9 cellular contexts compared by ENCODE assay signal in genomic region chr6:80132942-80133517, GRCh38. TPM values are rescaled to one million over a fixed set of nuclear protein-coding genes. Genes with fewer than 3 reads are reported as not detected.
A peak's percentile ranks its signal among the peaks of the same experiment; 100 is the strongest.
DNase-seq lines count a peak whose midpoint lies in the region; ATAC-seq and TF ChIP-seq lines count a peak whose summit lies in the region.
"Had no signal": no experiment of that assay in that cellular context is flagged by ENCODE, and none has a peak within 500 bp of the region (broad histone marks: within the 10 kb centered on the region; RNA-seq: fewer than 3 reads in every experiment).

No MANE protein-coding gene starts in this region.

- H4K20me1 ChIP-seq in Karpas-422 (ENCODE audit: insufficient read depth, low read depth, low read length) = no peaks in the 10 kb centered on the region

- no peak overlapping the region for H3K27ac ChIP-seq in Karpas-422 (ENCODE audit: low read length)
- H3K27ac ChIP-seq in Peyer's patch = no peak overlapping the region
- H3K27ac ChIP-seq in caudate nucleus (ENCODE audit: low read depth, low read length) = no peak overlapping the region

- no peak overlapping the region for H3K4me3 ChIP-seq in Karpas-422 (ENCODE audit: low read length)
- H3K4me3 ChIP-seq in Peyer's patch = no peak overlapping the region

- no peaks in the 10 kb centered on the region for H3K9me2 ChIP-seq in Karpas-422 (replicated peaks; ENCODE audit: insufficient read depth, low read length)

- peak; percentile 64 for ATAC-seq in left lobe of liver
- ATAC-seq in stimulated activated effector memory CD8-positive, alpha-beta T cell treated with anti-CD3 and anti-CD28 coated beads, Interleukin-12 subunit alpha, Interleukin-12 subunit beta, amount 100 ng/mL, for 72 hours = no peak
- ATAC-seq in GM18502 (IDR thresholded peaks at IDR 0.05; ENCODE audit: poor library complexity, unreplicated experiment) = no peak

- H3K4me3 Mint-ChIP-seq in stimulated activated effector memory CD8-positive, alpha-beta T cell treated with anti-CD3 and anti-CD28 coated beads, Interleukin-12 subunit alpha, Interleukin-12 subunit beta, amount 100 ng/mL, for 72 hours = no peak overlapping the region
- H3K4me3 Mint-ChIP-seq: memory B cell had no signal

- H3K36me3 Mint-ChIP-seq in stimulated activated effector memory CD8-positive, alpha-beta T cell treated with anti-CD3 and anti-CD28 coated beads, Interleukin-12 subunit alpha, Interleukin-12 subunit beta, amount 100 ng/mL, for 72 hours = peaks cover 20% of the 10 kb centered on the region

- H3K4me1 ChIP-seq in Karpas-422 (ENCODE audit: low read length) = no peaks in the 10 kb centered on the region
- H3K4me1 ChIP-seq in Peyer's patch = peaks cover 0 to 6% (median 0%) of the 10 kb centered on the region in 4 donors

- H3K79me2 ChIP-seq in Karpas-422 (ENCODE audit: low read length) = peaks cover 32% of the 10 kb centered on the region

- H3K27ac Mint-ChIP-seq in stimulated activated effector memory CD8-positive, alpha-beta T cell treated with anti-CD3 and anti-CD28 coated beads, Interleukin-12 subunit alpha, Interleukin-12 subunit beta, amount 100 ng/mL, for 72 hours = peak overlapping the region; percentile 36
- H3K27ac Mint-ChIP-seq: memory B cell had no signal

- peak in 4 of 6 experiments; percentile 15 to 70 (median 68) for TF ChIP-seq CTCF in Peyer's patch (IDR thresholded peaks at IDR 0.05)

- H3K27me3 ChIP-seq in Karpas-422 (ENCODE audit: low read length) (no peaks in the 10 kb centered on the region), Peyer's patch (no peaks in the 10 kb centered on the region)

- no peak overlapping the region for H3K4me2 ChIP-seq in Karpas-422 (ENCODE audit: low read depth, low read length, poor library complexity, severe bottlenecking)

- H3K9ac ChIP-seq in Karpas-422 (ENCODE audit: low read length) = no peak overlapping the region

- H3K9me3 Mint-ChIP-seq in stimulated activated effector memory CD8-positive, alpha-beta T cell treated with anti-CD3 and anti-CD28 coated beads, Interleukin-12 subunit alpha, Interleukin-12 subunit beta, amount 100 ng/mL, for 72 hours = no peaks in the 10 kb centered on the region
- H3K9me3 Mint-ChIP-seq: memory B cell had no signal

- H3K4me1 Mint-ChIP-seq in stimulated activated effector memory CD8-positive, alpha-beta T cell treated with anti-CD3 and anti-CD28 coated beads, Interleukin-12 subunit alpha, Interleukin-12 subunit beta, amount 100 ng/mL, for 72 hours = no peaks in the 10 kb centered on the region
- H3K4me1 Mint-ChIP-seq: memory B cell had no signal

- TF ChIP-seq POLR2A in Peyer's patch (IDR thresholded peaks at IDR 0.05) = no peak

- no peak overlapping the region for H2AFZ ChIP-seq in Karpas-422 (ENCODE audit: low read length)

- peaks cover 37% of the 10 kb centered on the region for H3K36me3 ChIP-seq in Karpas-422 (ENCODE audit: insufficient read depth, low read length)
- H3K36me3 ChIP-seq in Peyer's patch = peaks cover 0 to 10% (median 0%) of the 10 kb centered on the region in 3 donors

- H3K9me3 ChIP-seq in Karpas-422 (ENCODE audit: low read length) (no peaks in the 10 kb centered on the region; the same call in 1 of the 2 replicates), Peyer's patch (no peaks in the 10 kb centered on the region)

- DNase-seq in D341Med (ENCODE audit: low spot score) (peak; percentile 70), Karpas-422 (peak; percentile 64), Peyer's patch (peak; percentile 19 to 85 (median 53)), caudate nucleus (lab: John Stamatoyannopoulos, UW) (peak in 52 of 61 donors; percentile 1 to 96 (median 48)), left lobe of liver (ENCODE audit: low spot score) (peak; percentile 48)
- peak in 1 of 2 donors; percentile 2 for DNase-seq in stimulated activated effector memory CD8-positive, alpha-beta T cell treated with anti-CD3 and anti-CD28 coated beads, Interleukin-12 subunit alpha, Interleukin-12 subunit beta, amount 100 ng/mL, for 72 hours (ENCODE audit: low spot score in 2 of 2)
- no peak for DNase-seq in activated CD8-positive, alpha-beta memory T cell treated with anti-CD3 and anti-CD28 coated beads for 24 hours

RNA-seq across cellular contexts. Expression of gene BCKDHB, which starts 26.6 kb away (rescaled TPM):
- 53.9 and 58.3 TPM in 2 replicates for total RNA-seq in Karpas-422 (2014; rRNA removed; shearing (Covaris generic); ENCODE audit: low replicate concordance)
- total RNA-seq in Peyer's patch (10 to 100 TPM; 13.3 to 31.8 (median 20.1) TPM), left lobe of liver (64.9 TPM)
